In the genomic region with DNA sequence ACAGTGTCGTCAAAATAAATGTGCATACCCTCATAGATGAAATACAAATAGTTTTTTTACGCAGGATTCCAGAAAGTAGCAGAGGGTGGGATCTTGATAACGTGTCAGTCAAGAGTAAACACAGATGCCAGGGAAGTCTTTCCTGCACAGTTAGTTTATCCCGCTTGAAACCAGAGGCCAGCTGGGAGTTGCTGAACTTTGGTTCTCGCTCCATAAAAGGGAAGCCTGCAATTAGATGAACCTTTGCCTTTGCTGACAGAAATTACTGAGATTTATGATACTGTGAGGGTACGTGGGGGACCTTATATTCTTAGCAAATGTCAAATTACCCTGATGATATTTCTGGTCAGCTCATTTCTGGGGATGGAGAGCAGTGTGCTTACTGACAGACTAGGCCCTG, we compare ENCODE assay signal across 22 cellular contexts. TPM values are rescaled to one million over a fixed set of nuclear protein-coding genes. Genes with fewer than 3 reads are reported as not detected.
DNase-seq lines count a peak whose midpoint lies in the region; ATAC-seq and TF ChIP-seq lines count a peak whose summit lies in the region.
"Had no signal": no experiment of that assay in that cellular context is flagged by ENCODE, and none has a peak within 500 bp of the region (broad histone marks: within the 10 kb centered on the region; RNA-seq: fewer than 3 reads in every experiment).

No MANE protein-coding gene starts in this region.

- no peak for ATAC-seq in SK-N-SH treated with all-trans-retinoic acid at 6 μM for 48 hours
- ATAC-seq in HG03354 (IDR thresholded peaks at IDR 0.05; ENCODE audit: poor library complexity, severe bottlenecking, unreplicated experiment): no peak
- ATAC-seq: K562 had no signal

- H3K4me1 ChIP-seq in duodenal mucosa (ENCODE audit: control insufficient read depth in 1 of 2, insufficient read depth in 2 of 2, low read length in 2 of 2) (peaks cover 57 to 59% of the 10 kb centered on the region in 2 donors), spleen (peaks cover 15 to 82% (median 53%) of the 10 kb centered on the region in 6 donors), suprapubic skin (peaks cover 13% of the 10 kb centered on the region)

- TF ChIP-seq CTCF in spleen (IDR thresholded peaks at IDR 0.05 in 8 of 11, conservative IDR thresholded peaks at IDR 0.05 in 3 of 11): no peak
- no peak for TF ChIP-seq CTCF in suprapubic skin (IDR thresholded peaks at IDR 0.05)

- no peak for TF ChIP-seq EP300 in suprapubic skin (IDR thresholded peaks at IDR 0.05)

- TF ChIP-seq POLR2A in spleen (IDR thresholded peaks at IDR 0.05) (no peak), suprapubic skin (IDR thresholded peaks at IDR 0.05) (no peak)

- no peak overlapping the region for H3K9ac ChIP-seq in duodenal mucosa (ENCODE audit: low read depth in 1 of 2, low read length in 2 of 2)

- H3K36me3 ChIP-seq in duodenal mucosa (ENCODE audit: control insufficient read depth in 1 of 2, insufficient read depth in 2 of 2, low read length in 2 of 2) (peaks cover 0 to 7% of the 10 kb centered on the region in 2 donors), spleen (peaks cover 0 to 12% (median 0%) of the 10 kb centered on the region in 6 donors), suprapubic skin (peaks cover 5% of the 10 kb centered on the region)

- H3K27me3 ChIP-seq in duodenal mucosa (ENCODE audit: control insufficient read depth in 1 of 2, insufficient read depth in 2 of 2, low read length in 2 of 2) (no peaks in the 10 kb centered on the region), spleen (replicated peaks in 1 of 7) (no peaks in the 10 kb centered on the region), suprapubic skin (no peaks in the 10 kb centered on the region)
- H3K27me3 ChIP-seq: BE2C had no signal

- peak overlapping the region; percentile 30 for H3K27ac ChIP-seq in duodenal mucosa (ENCODE audit: low read depth, low read length)
- H3K27ac ChIP-seq in spleen: peak overlapping the region in 6 of 8 donors; percentile 55 to 87 (median 72)
- H3K27ac ChIP-seq in suprapubic skin: no peak overlapping the region

- WGBS in spleen, 5 donors: 70 to 86% (median 82%) methylated on average over 6 of the region's 6 CpGs
- 87% methylated on average over 6 of the region's 6 CpGs for WGBS in suprapubic skin

- H3K4me3 ChIP-seq in duodenal mucosa (ENCODE audit: low read depth in 1 of 2, low read length in 2 of 2): peak overlapping the region; percentile 4 to 21
- H3K4me3 ChIP-seq in spleen: no peak overlapping the region
- H3K4me3 ChIP-seq in suprapubic skin: no peak overlapping the region
- H3K4me3 ChIP-seq: K562 had no signal

- H3K9me3 ChIP-seq in duodenal mucosa (ENCODE audit: control insufficient read depth in 1 of 2, low read length in 2 of 2) (no peaks in the 10 kb centered on the region), spleen (no peaks in the 10 kb centered on the region), suprapubic skin (no peaks in the 10 kb centered on the region)
- H3K9me3 ChIP-seq: BE2C had no signal

- DNase-seq in NCI-H2227 treated with DMSO at 0.1 percent for 48 hours (lab: John Stamatoyannopoulos, UW) (peak; percentile 5), NCI-H2227 (lab: John Stamatoyannopoulos, UW; ENCODE audit: unreplicated experiment) (no peak), left kidney (ENCODE audit: low read depth, low spot score) (peak; percentile 57), spleen (no peak), suprapubic skin (ENCODE audit: low spot score in 2 of 2) (no peak)
- DNase-seq: 8988T; ACHN; BE2C; Calu3; CD8-positive, alpha-beta memory T cell; DMS153; DND-41; HCEC 1CT; NCI-H1105; NCI-H1436 treated with DMSO at 0.1 percent for 48 hours; NCI-H2029 treated with DMSO at 0.1 percent for 48 hours; NCI-H524; NCI-H774 had no signal

- intact Hi-C loops in spleen (cut with DNase I; ENCODE audit: low total_unique reads): no loop called here

TF ChIP-seq in SK-N-SH treated with all-trans-retinoic acid at 6 μM for 48 hours, 23 proteins besides CTCF, POLR2A, EP300 and RAD21 (continues in another document):
- TF ChIP-seq, protein P1, sequence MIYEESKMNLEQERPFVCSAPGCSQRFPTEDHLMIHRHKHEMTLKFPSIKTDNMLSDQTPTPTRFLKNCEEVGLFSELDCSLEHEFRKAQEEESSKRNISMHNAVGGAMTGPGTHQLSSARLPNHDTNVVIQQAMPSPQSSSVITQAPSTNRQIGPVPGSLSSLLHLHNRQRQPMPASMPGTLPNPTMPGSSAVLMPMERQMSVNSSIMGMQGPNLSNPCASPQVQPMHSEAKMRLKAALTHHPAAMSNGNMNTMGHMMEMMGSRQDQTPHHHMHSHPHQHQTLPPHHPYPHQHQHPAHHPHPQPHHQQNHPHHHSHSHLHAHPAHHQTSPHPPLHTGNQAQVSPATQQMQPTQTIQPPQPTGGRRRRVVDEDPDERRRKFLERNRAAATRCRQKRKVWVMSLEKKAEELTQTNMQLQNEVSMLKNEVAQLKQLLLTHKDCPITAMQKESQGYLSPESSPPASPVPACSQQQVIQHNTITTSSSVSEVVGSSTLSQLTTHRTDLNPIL (CRISPR knock-in tag; IDR thresholded peaks at IDR 0.05; ENCODE audit: low read depth): no peak
- TF ChIP-seq, protein P2, sequence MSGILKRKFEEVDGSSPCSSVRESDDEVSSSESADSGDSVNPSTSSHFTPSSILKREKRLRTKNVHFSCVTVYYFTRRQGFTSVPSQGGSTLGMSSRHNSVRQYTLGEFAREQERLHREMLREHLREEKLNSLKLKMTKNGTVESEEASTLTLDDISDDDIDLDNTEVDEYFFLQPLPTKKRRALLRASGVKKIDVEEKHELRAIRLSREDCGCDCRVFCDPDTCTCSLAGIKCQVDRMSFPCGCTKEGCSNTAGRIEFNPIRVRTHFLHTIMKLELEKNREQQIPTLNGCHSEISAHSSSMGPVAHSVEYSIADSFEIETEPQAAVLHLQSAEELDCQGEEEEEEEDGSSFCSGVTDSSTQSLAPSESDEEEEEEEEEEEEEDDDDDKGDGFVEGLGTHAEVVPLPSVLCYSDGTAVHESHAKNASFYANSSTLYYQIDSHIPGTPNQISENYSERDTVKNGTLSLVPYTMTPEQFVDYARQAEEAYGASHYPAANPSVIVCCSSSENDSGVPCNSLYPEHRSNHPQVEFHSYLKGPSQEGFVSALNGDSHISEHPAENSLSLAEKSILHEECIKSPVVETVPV (CRISPR knock-in tag; IDR thresholded peaks at IDR 0.05): no peak
- no peak for TF ChIP-seq BACH2 (CRISPR knock-in tag; IDR thresholded peaks at IDR 0.05; ENCODE audit: borderline replicate concordance)
- TF ChIP-seq TCF4 (CRISPR knock-in tag; IDR thresholded peaks at IDR 0.05; ENCODE audit: borderline replicate concordance): no peak
- TF ChIP-seq CSDC2 (CRISPR knock-in tag; IDR thresholded peaks at IDR 0.05): no peak
- TF ChIP-seq PATZ1 (CRISPR knock-in tag; IDR thresholded peaks at IDR 0.05; ENCODE audit: borderline replicate concordance): no peak
- TF ChIP-seq, protein P3, sequence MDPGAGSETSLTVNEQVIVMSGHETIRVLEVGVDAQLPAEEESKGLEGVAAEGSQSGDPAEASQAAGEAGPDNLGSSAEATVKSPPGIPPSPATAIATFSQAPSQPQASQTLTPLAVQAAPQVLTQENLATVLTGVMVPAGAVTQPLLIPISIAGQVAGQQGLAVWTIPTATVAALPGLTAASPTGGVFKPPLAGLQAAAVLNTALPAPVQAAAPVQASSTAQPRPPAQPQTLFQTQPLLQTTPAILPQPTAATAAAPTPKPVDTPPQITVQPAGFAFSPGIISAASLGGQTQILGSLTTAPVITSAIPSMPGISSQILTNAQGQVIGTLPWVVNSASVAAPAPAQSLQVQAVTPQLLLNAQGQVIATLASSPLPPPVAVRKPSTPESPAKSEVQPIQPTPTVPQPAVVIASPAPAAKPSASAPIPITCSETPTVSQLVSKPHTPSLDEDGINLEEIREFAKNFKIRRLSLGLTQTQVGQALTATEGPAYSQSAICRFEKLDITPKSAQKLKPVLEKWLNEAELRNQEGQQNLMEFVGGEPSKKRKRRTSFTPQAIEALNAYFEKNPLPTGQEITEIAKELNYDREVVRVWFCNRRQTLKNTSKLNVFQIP (CRISPR knock-in tag; IDR thresholded peaks at IDR 0.05; ENCODE audit: borderline replicate concordance, low read depth): no peak
- no peak for TF ChIP-seq ZC3H10 (CRISPR knock-in tag; IDR thresholded peaks at IDR 0.05)
- TF ChIP-seq ZNF70 (CRISPR knock-in tag; IDR thresholded peaks at IDR 0.05): no peak
- no peak for TF ChIP-seq ZNF8 (CRISPR knock-in tag; IDR thresholded peaks at IDR 0.05)
- no peak for TF ChIP-seq TOX (CRISPR knock-in tag; IDR thresholded peaks at IDR 0.05; ENCODE audit: borderline replicate concordance)
- no peak for TF ChIP-seq SNAI2 (CRISPR knock-in tag; IDR thresholded peaks at IDR 0.05)
- no peak for TF ChIP-seq PPARA (CRISPR knock-in tag; IDR thresholded peaks at IDR 0.05; ENCODE audit: borderline replicate concordance)
- no peak for TF ChIP-seq ZFP30 (CRISPR knock-in tag; IDR thresholded peaks at IDR 0.05)
- no peak for TF ChIP-seq ESRRG (CRISPR knock-in tag; IDR thresholded peaks at IDR 0.05)
- TF ChIP-seq RARB (CRISPR knock-in tag; IDR thresholded peaks at IDR 0.05): no peak

RNA-seq across cellular contexts. Expression of gene FAR2, which starts 18.9 kb away (rescaled TPM):
- total RNA-seq in spleen (10 to 100 TPM; 24.9 to 51.8 (median 32.7) TPM), suprapubic skin (10 to 100 TPM; 20.0 to 41.8 (median 30.6) TPM)
- 1 to 10 TPM; 2.9 to 9.8 (median 4.2) TPM for polyA plus RNA-seq in spleen

Comparison
In these comparisons a context has a peak if more than half of its experiments do, and no peak if none do; other contexts are left out.
1. DNase-seq: peak in NCI-H2227 treated with DMSO at 0.1 percent for 48 hours (single experiment) and left kidney (single experiment); none in NCI-H2227 (single experiment), spleen (single experiment) and suprapubic skin (0 of 2).
2. H3K4me3 ChIP-seq: peak in duodenal mucosa (2 of 2); none in spleen (0 of 8) and suprapubic skin (single experiment).